ENCODE assay signal across 2 cellular contexts in genomic region chr22:48356731-48357130, GRCh38.
TF ChIP-seq lines count a peak whose summit lies in the region.

No MANE protein-coding gene starts in this region.

TF ChIP-seq in A549, 52 proteins besides CTCF, POLR2A, EP300 and RAD21 (continued from another document):
- no peak for TF ChIP-seq TP53 (CRISPR knock-in tag; IDR thresholded peaks at IDR 0.05)
- no peak for TF ChIP-seq ZSCAN20 (CRISPR knock-in tag; IDR thresholded peaks at IDR 0.05)
- TF ChIP-seq MAX (IDR thresholded peaks at IDR 0.05) = no peak
- no peak for TF ChIP-seq MAZ (IDR thresholded peaks at IDR 0.05; ENCODE audit: borderline replicate concordance, low read depth, low read length)
- no peak for TF ChIP-seq HOXA7 (CRISPR knock-in tag; IDR thresholded peaks at IDR 0.05)

TF ChIP-seq in GM23338, 12 proteins besides CTCF, POLR2A, EP300 and RAD21 (continued from another document):
- no peak for TF ChIP-seq ZNF462 (CRISPR knock-in tag; IDR thresholded peaks at IDR 0.05)
